8 cellular contexts compared by ENCODE assay signal in genomic region chrX:103919336-103919682, GRCh38. TPM values are rescaled to one million over a fixed set of nuclear protein-coding genes. Genes with fewer than 3 reads are reported as not detected.
DNase-seq lines count a peak whose midpoint lies in the region; ATAC-seq and TF ChIP-seq lines count a peak whose summit lies in the region.

No MANE protein-coding gene starts in this region.

- WGBS in hepatocyte (ENCODE audit: low lambda C conversion rate, missing lambda C conversion rate) = 49% methylated on average over 9 of the region's 9 CpGs
- WGBS in sigmoid colon, 2 donors = 7 to 9% methylated on average over 9 of the region's 9 CpGs

- CTCF ChIA-PET in CD8-positive, alpha-beta T cell (lab: Charles Lee) = interaction anchor here (1.5 to 1.6 kb wide), 2 partner anchors 198 to 217 kb away, joined by 4 to 5 read pairs; no protein-coding TSS in a partner anchor

- no peak for TF ChIP-seq CTCF in CD8-positive, alpha-beta T cell (IDR thresholded peaks at IDR 0.05)
- TF ChIP-seq CTCF in ascending aorta (IDR thresholded peaks at IDR 0.05) (peak in 2 of 3 experiments; percentile 25 to 36), hepatocyte (IDR thresholded peaks at IDR 0.05; ENCODE audit: poor library complexity) (no peak), sigmoid colon (IDR thresholded peaks at IDR 0.05) (peak in 2 of 4 experiments; percentile 33 to 38)

- intact Hi-C loops in CD8-positive, alpha-beta T cell (cut with DNase I, micrococcal nuclease) = loop anchor here (2.0 to 5.0 kb wide), 7 partner anchors 21 to 1987 kb away; partner anchors contain the start of genes SLC25A53 (in 1 of the 2), ZCCHC18 (in 1 of the 2) and ZMAT1 (in 1 of the 2)
- intact Hi-C loops in ascending aorta (cut with DNase I) (loop anchor here (2.0 to 5.0 kb wide), 3 partner anchors 73 to 193 kb away; partner anchors contain the start of genes RAB9B and ZCCHC18), sigmoid colon (cut with DNase I) (loop anchor here (2.0 to 5.0 kb wide), 2 partner anchors 77 to 193 kb away; partner anchors contain the start of gene ZCCHC18)

- no peak for TF ChIP-seq POLR2A in sigmoid colon (IDR thresholded peaks at IDR 0.05)

- H3K27ac ChIP-seq in CD8-positive, alpha-beta T cell (ENCODE audit: low read depth, low read length) = peak overlapping the region; percentile 65
- peak overlapping the region; percentile 87 to 88 for H3K27ac ChIP-seq in ascending aorta
- H3K27ac ChIP-seq in hepatocyte = peak overlapping the region; percentile 91
- H3K27ac ChIP-seq in sigmoid colon = peak overlapping the region; percentile 83 to 84 (median 83)

- no peaks in the 10 kb centered on the region for H4K20me1 ChIP-seq in hepatocyte (ENCODE audit: insufficient read depth, poor library complexity, severe bottlenecking)

- H3K4me2 ChIP-seq in hepatocyte = peak overlapping the region; percentile 85

- H3K27me3 Mint-ChIP-seq in CD8-positive, alpha-beta T cell (ENCODE audit: low read depth) = no peaks in the 10 kb centered on the region

- H3K4me1 Mint-ChIP-seq in CD8-positive, alpha-beta T cell (ENCODE audit: low read depth) = peaks cover 32% of the 10 kb centered on the region

- POLR2A ChIA-PET in CD8-positive, alpha-beta T cell (lab: Charles Lee) = interaction anchor here (1.1 to 2.2 kb wide), 3 partner anchors 14 to 1987 kb away, joined by 3 to 7 read pairs (median 3); partner anchors contain the start of genes SLC25A53 and ZMAT1

- no peaks in the 10 kb centered on the region for H3K9me2 ChIP-seq in hepatocyte (replicated peaks; ENCODE audit: insufficient read depth)

- H3K36me3 Mint-ChIP-seq in CD8-positive, alpha-beta T cell = peaks cover 10% of the 10 kb centered on the region

- H3K4me3 Mint-ChIP-seq in CD8-positive, alpha-beta T cell = peak overlapping the region; percentile 90

- DNase-seq in CD8-positive, alpha-beta T cell = peak in 1 of 7 experiments; percentile 52
- peak; percentile 81 for DNase-seq in NCI-H748 (lab: John Stamatoyannopoulos, UW; ENCODE audit: unreplicated experiment)
- DNase-seq in ascending aorta (ENCODE audit: low spot score in 2 of 2) = no peak
- DNase-seq in hepatocyte (ENCODE audit: low spot score) = peak; percentile 34
- DNase-seq in sigmoid colon = no peak
- DNase-seq in activated effector memory CD4-positive, alpha-beta T cell treated with Interleukin-2 at 50 U/mL for 16 hours = no peak

- TF ChIP-seq EP300 in sigmoid colon (IDR thresholded peaks at IDR 0.05) = no peak

- peak; percentile 61 for ATAC-seq in CD8-positive, alpha-beta T cell
- ATAC-seq in GM19025 (IDR thresholded peaks at IDR 0.05; ENCODE audit: low read depth, unreplicated experiment) (peak; percentile 22), HG03108 (IDR thresholded peaks at IDR 0.05; ENCODE audit: unreplicated experiment) (peak; percentile 26)

- no peaks in the 10 kb centered on the region for H3K36me3 ChIP-seq in CD8-positive, alpha-beta T cell (ENCODE audit: insufficient read depth, low read length)
- no peaks in the 10 kb centered on the region for H3K36me3 ChIP-seq in ascending aorta
- H3K36me3 ChIP-seq in hepatocyte (replicated peaks; ENCODE audit: insufficient read depth, low read depth) = no peaks in the 10 kb centered on the region
- no peaks in the 10 kb centered on the region for H3K36me3 ChIP-seq in sigmoid colon

- no peaks in the 10 kb centered on the region for H3K27me3 ChIP-seq in CD8-positive, alpha-beta T cell (ENCODE audit: insufficient read depth, low read length)
- H3K27me3 ChIP-seq in ascending aorta (no peaks in the 10 kb centered on the region), hepatocyte (no peaks in the 10 kb centered on the region), sigmoid colon (no peaks in the 10 kb centered on the region)

- no peaks in the 10 kb centered on the region for H3K9me3 ChIP-seq in CD8-positive, alpha-beta T cell (ENCODE audit: low read length)
- H3K9me3 ChIP-seq in ascending aorta (no peaks in the 10 kb centered on the region), hepatocyte (ENCODE audit: low read depth) (no peaks in the 10 kb centered on the region), sigmoid colon (no peaks in the 10 kb centered on the region)

- no peaks in the 10 kb centered on the region for H3K9me3 Mint-ChIP-seq in CD8-positive, alpha-beta T cell

- peak overlapping the region; percentile 62 for H3K4me3 ChIP-seq in CD8-positive, alpha-beta T cell (ENCODE audit: low read depth, low read length)
- peak overlapping the region; percentile 62 to 78 for H3K4me3 ChIP-seq in ascending aorta
- H3K4me3 ChIP-seq in hepatocyte = peak overlapping the region; percentile 79
- H3K4me3 ChIP-seq in sigmoid colon = peak overlapping the region; percentile 39 to 62 (median 59)

- peak overlapping the region; percentile 92 for H2AFZ ChIP-seq in hepatocyte

- H3K27ac Mint-ChIP-seq in CD8-positive, alpha-beta T cell = peak overlapping the region; percentile 90

- no peaks in the 10 kb centered on the region for H3K79me2 ChIP-seq in hepatocyte

- peaks cover 12% of the 10 kb centered on the region for H3K4me1 ChIP-seq in CD8-positive, alpha-beta T cell (ENCODE audit: insufficient read depth, low read length)
- H3K4me1 ChIP-seq in ascending aorta = no peaks in the 10 kb centered on the region
- H3K4me1 ChIP-seq in hepatocyte (ENCODE audit: insufficient read depth) = no peaks in the 10 kb centered on the region
- no peaks in the 10 kb centered on the region for H3K4me1 ChIP-seq in sigmoid colon

RNA-seq across cellular contexts. Expression of gene TMSB15B, which starts 43.1 kb away (rescaled TPM):
- total RNA-seq in CD8-positive, alpha-beta T cell = 1 to 10 TPM; 4.8 to 7.8 TPM
- total RNA-seq in ascending aorta (0.32 TPM), hepatocyte (6.6 and 6.8 TPM in 2 replicates), sigmoid colon (10 to 100 TPM in 1 of 4 donors, 1 to 10 TPM in 3; 1.1 to 10.5 (median 5.1) TPM)
- polyA plus RNA-seq in hepatocyte (14.3 and 18.2 TPM in 2 replicates), sigmoid colon (1 to 10 TPM; 2.5 to 7.2 (median 3.9) TPM)

Comparison
In these comparisons a context has a peak if more than half of its experiments do, and no peak if none do; other contexts are left out.
1. DNase-seq: peak in NCI-H748 (single experiment) and hepatocyte (single experiment); none in ascending aorta (0 of 2), sigmoid colon (single experiment) and activated effector memory CD4-positive, alpha-beta T cell treated with Interleukin-2 at 50 U/mL for 16 hours (single experiment).
2. CTCF ChIP-seq: peak in ascending aorta (2 of 3); none in CD8-positive, alpha-beta T cell (single experiment) and hepatocyte (single experiment).
3. Peak in every context shown above with its lines, with median percentiles within 50 percentile points of each other: ATAC-seq, H3K27ac ChIP-seq and H3K4me3 ChIP-seq.